8 cellular contexts compared by ENCODE assay signal in genomic region chr9:34612788-34613390, GRCh38. TPM values are rescaled to one million over a fixed set of nuclear protein-coding genes. Genes with fewer than 3 reads are reported as not detected.
DNase-seq lines count a peak whose midpoint lies in the region; ATAC-seq and TF ChIP-seq lines count a peak whose summit lies in the region.

No MANE protein-coding gene starts in this region.

- H3K36me3 ChIP-seq in HUES48 (ENCODE audit: control insufficient read depth, insufficient read depth, low read length): 0 out of 2 replicates have a peak, but pooled peaks cover 4% of the 10 kb centered on the region
- H3K36me3 ChIP-seq in OCI-LY3 (replicated peaks; ENCODE audit: low read depth, low read length): peaks cover 10% of the 10 kb centered on the region
- H3K36me3 ChIP-seq in muscle layer of duodenum (ENCODE audit: control insufficient read depth in 1 of 2, insufficient read depth in 2 of 2, low read length in 2 of 2): peaks cover 35 to 44% of the 10 kb centered on the region in 2 donors

- peaks cover 13% of the 10 kb centered on the region for H3K79me2 ChIP-seq in OCI-LY3 (ENCODE audit: low read length)

- H3K27ac ChIP-seq in HUES48 (ENCODE audit: low read depth, low read length): no peak overlapping the region
- peak overlapping the region; percentile 4; the same call in 1 of the 2 replicates for H3K27ac ChIP-seq in OCI-LY3 (ENCODE audit: low read length)
- no peak overlapping the region for H3K27ac ChIP-seq in muscle layer of duodenum (ENCODE audit: low read length)

- H4K20me1 ChIP-seq in OCI-LY3 (ENCODE audit: insufficient read depth, low read length): no peaks in the 10 kb centered on the region

- H3K4me1 ChIP-seq in HUES48 (ENCODE audit: control insufficient read depth, insufficient read depth, low read length): peaks cover 8% of the 10 kb centered on the region; the same call in 1 of the 2 replicates
- peaks cover 11% of the 10 kb centered on the region for H3K4me1 ChIP-seq in OCI-LY3 (ENCODE audit: low read length)
- H3K4me1 ChIP-seq in muscle layer of duodenum (ENCODE audit: control insufficient read depth in 1 of 2, insufficient read depth in 2 of 2, low read length in 2 of 2): peaks cover 12 to 24% of the 10 kb centered on the region in 2 donors

- H3K9me3 ChIP-seq in HUES48 (ENCODE audit: control insufficient read depth, insufficient read depth, low read length): no peaks in the 10 kb centered on the region
- H3K9me3 ChIP-seq in OCI-LY3 (ENCODE audit: insufficient read depth, low read length): no peaks in the 10 kb centered on the region
- no peaks in the 10 kb centered on the region for H3K9me3 ChIP-seq in muscle layer of duodenum (ENCODE audit: control insufficient read depth in 1 of 2, low read length in 2 of 2)

- peak; percentile 82 for TF ChIP-seq CTCF in OCI-LY3 (IDR thresholded peaks at IDR 0.05; ENCODE audit: low read depth, low read length)

- DNase-seq in GM03348 (ENCODE audit: low spot score): peak; percentile 88
- peak; percentile 68 for DNase-seq in activated T-cell treated with anti-CD3 and anti-CD28 coated beads, Interleukin-2, amount 50 U/mL, for 1 hour
- peak; percentile 27 to 74 (median 52) for DNase-seq in stimulated activated naive CD4-positive, alpha-beta T cell (lab: John Stamatoyannopoulos, UW)

- H3K27me3 ChIP-seq in HUES48 (ENCODE audit: control insufficient read depth, insufficient read depth, low read length) (no peaks in the 10 kb centered on the region; the same call in none of the 2 replicates), OCI-LY3 (ENCODE audit: low read depth, low read length) (no peaks in the 10 kb centered on the region), muscle layer of duodenum (ENCODE audit: low read depth, low read length) (no peaks in the 10 kb centered on the region)

- H3K9ac ChIP-seq in HUES48 (ENCODE audit: low read depth, low read length): no peak overlapping the region
- peak overlapping the region; percentile 98 for H3K9ac ChIP-seq in OCI-LY3 (ENCODE audit: low read length)

- H3K4me3 ChIP-seq in HUES48 (ENCODE audit: low read depth, low read length): peak overlapping the region; percentile 94
- H3K4me3 ChIP-seq in OCI-LY3 (ENCODE audit: low read length): peak overlapping the region; percentile 98
- peak overlapping the region; percentile 69 to 82 for H3K4me3 ChIP-seq in muscle layer of duodenum (ENCODE audit: low read depth in 1 of 2, low read length in 2 of 2)

- peak overlapping the region; percentile 96 for H3K4me2 ChIP-seq in OCI-LY3 (ENCODE audit: low read length)

- ATAC-seq in esophagus mucosa (peak; percentile 63), GM18858 (IDR thresholded peaks at IDR 0.05; ENCODE audit: unreplicated experiment) (no peak)

- H2AFZ ChIP-seq in OCI-LY3 (ENCODE audit: low read depth, low read length): peak overlapping the region; percentile 86; the same call in 1 of the 2 replicates

RNA-seq across cellular contexts. Expression of gene RPP25L, which starts 1.0 kb away (rescaled TPM):
- total RNA-seq in esophagus mucosa: 26.3 TPM

RNA-seq across cellular contexts. Expression of gene DCTN3, which starts 7.4 kb away (rescaled TPM):
- total RNA-seq in esophagus mucosa: 120 TPM

RNA-seq across cellular contexts. Expression of gene ARID3C, which starts 16.0 kb away (rescaled TPM):
- not detected for total RNA-seq in esophagus mucosa

RNA-seq across cellular contexts. Expression of gene CNTFR, which starts 23.4 kb away (rescaled TPM):
- total RNA-seq in esophagus mucosa: not detected

RNA-seq across cellular contexts. Expression of gene SIGMAR1, which starts 24.7 kb away (rescaled TPM):
- 56.3 TPM for total RNA-seq in esophagus mucosa
